8 cellular contexts compared by ENCODE assay signal in genomic region chr22:25109878-25110595, GRCh38.
DNase-seq lines count a peak whose midpoint lies in the region; ATAC-seq, FAIRE-seq and TF ChIP-seq lines count a peak whose summit lies in the region.

No MANE protein-coding gene starts in this region.

- no peaks in the 10 kb centered on the region for H3K27me3 ChIP-seq in HUES64 (ENCODE audit: insufficient read depth, low read length)
- no peaks in the 10 kb centered on the region for H3K27me3 ChIP-seq in naive thymus-derived CD4-positive, alpha-beta T cell (ENCODE audit: control insufficient read depth in 2 of 2, insufficient read depth in 2 of 2, low read length in 2 of 2)

- POLR2A ChIA-PET in A549 (lab: Yijun Ruan, JAX): no interaction called here
- POLR2A ChIA-PET in naive thymus-derived CD4-positive, alpha-beta T cell (lab: Charles Lee): interaction anchor here (1.7 to 2.2 kb wide), 2 partner anchors 41 to 47 kb away, joined by 5 to 13 read pairs; no protein-coding TSS in a partner anchor

- WGBS in A549 (ENCODE audit: missing lambda C conversion rate): 59% methylated on average over 6 of the region's 6 CpGs
- WGBS in HUES64: 92% methylated on average over 6 of the region's 6 CpGs

- H3K4me3 Mint-ChIP-seq in naive thymus-derived CD4-positive, alpha-beta T cell: peak overlapping the region; percentile 14 to 96 (median 92)

- no peak for TF ChIP-seq RAD21 in A549 (conservative IDR thresholded peaks at IDR 0.05 in 1 of 2, IDR thresholded peaks at IDR 0.05 in 1 of 2)

- DNase-seq in A549 (ENCODE audit: low read depth in 1 of 2, low spot score in 1 of 2) (no peak), caudate nucleus (lab: John Stamatoyannopoulos, UW) (no peak), SIG-M5 treated with dmso at 0.1 percent for 504 hours (lab: John Stamatoyannopoulos, UW; ENCODE audit: unreplicated experiment) (no peak), NCI-H446 treated with DMSO at 0.1 percent for 48 hours (lab: John Stamatoyannopoulos, UW) (no peak), NCI-H524 (lab: John Stamatoyannopoulos, UW) (no peak), erythroblast (lab: John Stamatoyannopoulos, UW) (no peak)
- no peak for DNase-seq in naive thymus-derived CD4-positive, alpha-beta T cell

- no peaks in the 10 kb centered on the region for H3K9me3 ChIP-seq in A549
- no peaks in the 10 kb centered on the region for H3K9me3 ChIP-seq in HUES64 (ENCODE audit: insufficient read depth, low read depth, low read length)
- H3K9me3 ChIP-seq in naive thymus-derived CD4-positive, alpha-beta T cell (ENCODE audit: control insufficient read depth in 2 of 3, low read length in 3 of 3): no peaks in the 10 kb centered on the region

- no peak overlapping the region for H3K9ac ChIP-seq in HUES64 (ENCODE audit: low read depth, low read length)

- TF ChIP-seq EP300 in A549 (IDR thresholded peaks at IDR 0.05): no peak

- H3K4me2 ChIP-seq in A549: peak overlapping the region; percentile 97

- peaks cover 0 to 4% (median 0%) of the 10 kb centered on the region in 11 donors for H3K9me3 Mint-ChIP-seq in naive thymus-derived CD4-positive, alpha-beta T cell

- peaks cover 0 to 14% (median 0%) of the 10 kb centered on the region in 5 donors for H3K36me3 Mint-ChIP-seq in naive thymus-derived CD4-positive, alpha-beta T cell

- intact Hi-C loops in naive thymus-derived CD4-positive, alpha-beta T cell (cut with micrococcal nuclease): loop anchor here in 1 of 2 donors (2.0 kb wide), 1 partner anchor 47 kb away; no protein-coding TSS in a partner anchor

- TF ChIP-seq CTCF in A549 (IDR thresholded peaks at IDR 0.05): no peak

- H3K36me3 ChIP-seq in HUES64 (ENCODE audit: insufficient read depth, low read length): no peaks in the 10 kb centered on the region
- H3K36me3 ChIP-seq in naive thymus-derived CD4-positive, alpha-beta T cell (ENCODE audit: control insufficient read depth in 2 of 3, insufficient read depth in 3 of 3, low read length in 3 of 3): no peaks in the 10 kb centered on the region

- H3K4me3 ChIP-seq in A549 (no peak overlapping the region; the same call in 2 of the 3 replicates), HUES64 (ENCODE audit: low read length) (peak overlapping the region; percentile 64)
- H3K4me3 ChIP-seq in naive thymus-derived CD4-positive, alpha-beta T cell (ENCODE audit: low read length): no peak overlapping the region

- peak; percentile 3 to 30; a peak in 4 of 6 replicates for ATAC-seq in A549
- ATAC-seq in naive thymus-derived CD4-positive, alpha-beta T cell: no peak

- TF ChIP-seq POLR2A in A549 (IDR thresholded peaks at IDR 0.05; ENCODE audit: low read length): no peak
- TF ChIP-seq POLR2A in erythroblast (IDR thresholded peaks at IDR 0.05; ENCODE audit: low read length): no peak

- no peaks in the 10 kb centered on the region for H3K27me3 Mint-ChIP-seq in naive thymus-derived CD4-positive, alpha-beta T cell

- CTCF ChIA-PET in A549 (lab: Yijun Ruan, JAX): interaction anchor here (0.7 to 2.4 kb wide), 13 partner anchors 7 to 338 kb away, joined by 3 to 7 read pairs (median 5); no protein-coding TSS in a partner anchor
- CTCF ChIA-PET in naive thymus-derived CD4-positive, alpha-beta T cell (lab: Charles Lee): interaction anchor here (1.0 to 2.1 kb wide), 5 partner anchors 18 to 92 kb away, joined by 3 to 11 read pairs (median 5); no protein-coding TSS in a partner anchor

- H3K4me1 Mint-ChIP-seq in naive thymus-derived CD4-positive, alpha-beta T cell: peaks cover 13 to 43% (median 19%) of the 10 kb centered on the region in 7 donors

- H3K27ac ChIP-seq in A549 (peak overlapping the region; percentile 81 to 88; a peak in 4 of 6 replicates), HUES64 (ENCODE audit: low read depth, low read length) (no peak overlapping the region), caudate nucleus (ENCODE audit: low read depth, low read length) (peak overlapping the region; percentile 87)
- peak overlapping the region; percentile 16 for H3K27ac ChIP-seq in naive thymus-derived CD4-positive, alpha-beta T cell (ENCODE audit: low read depth, low read length)

- FAIRE-seq in A549 (lab: Jason Lieb, UNC): no peak

- H3K4me1 ChIP-seq in A549 (peaks cover 20% of the 10 kb centered on the region), HUES64 (ENCODE audit: insufficient read depth, low read length) (peaks cover 24% of the 10 kb centered on the region)
- peaks cover 5 to 16% of the 10 kb centered on the region in 2 donors for H3K4me1 ChIP-seq in naive thymus-derived CD4-positive, alpha-beta T cell (ENCODE audit: control insufficient read depth in 2 of 2, insufficient read depth in 2 of 2, low read length in 2 of 2)

- H3K27ac Mint-ChIP-seq in naive thymus-derived CD4-positive, alpha-beta T cell: peak overlapping the region in 6 of 9 donors; percentile 47 to 95 (median 90)

TF ChIP-seq in A549, 52 proteins besides CTCF, POLR2A, EP300 and RAD21:
- no peak for TF ChIP-seq USF2 (IDR thresholded peaks at IDR 0.05)
- TF ChIP-seq ELK1 (IDR thresholded peaks at IDR 0.05; ENCODE audit: low read depth, low read length): no peak
- no peak for TF ChIP-seq FOSB (CRISPR knock-in tag; IDR thresholded peaks at IDR 0.05)
- TF ChIP-seq NFE2L2 (conservative IDR thresholded peaks at IDR 0.05; ENCODE audit: low read length): no peak
- no peak for TF ChIP-seq POLR2AphosphoS2 (conservative IDR thresholded peaks at IDR 0.05; ENCODE audit: low read length)
- no peak for TF ChIP-seq EHMT2 (IDR thresholded peaks at IDR 0.05; ENCODE audit: low read depth)
- no peak for TF ChIP-seq KDM1A (IDR thresholded peaks at IDR 0.05; ENCODE audit: low read depth)
- no peak for TF ChIP-seq MAX (IDR thresholded peaks at IDR 0.05)
- TF ChIP-seq CBX2 (IDR thresholded peaks at IDR 0.05; ENCODE audit: borderline replicate concordance, low read depth): no peak
- no peak for TF ChIP-seq GATA3 (IDR thresholded peaks at IDR 0.05; ENCODE audit: borderline replicate concordance)
- TF ChIP-seq SREBF2 (IDR thresholded peaks at IDR 0.05): no peak
- no peak for TF ChIP-seq CHD4 (IDR thresholded peaks at IDR 0.05; ENCODE audit: borderline replicate concordance)
- TF ChIP-seq ZFP36 (IDR thresholded peaks at IDR 0.05; ENCODE audit: borderline replicate concordance, partially characterized antibody): no peak
- TF ChIP-seq RARB (CRISPR knock-in tag; IDR thresholded peaks at IDR 0.05): no peak
- TF ChIP-seq RNF2 (IDR thresholded peaks at IDR 0.05; ENCODE audit: borderline replicate concordance, low read depth): no peak
